In genomic region chr5:17365756-17366155, GRCh38 we compare ENCODE assay signal across 2 cellular contexts.
TF ChIP-seq lines count a peak whose summit lies in the region.

No MANE protein-coding gene starts in this region.

TF ChIP-seq in A549, 52 proteins besides CTCF, POLR2A, EP300 and RAD21 (continued from another document):
- TF ChIP-seq MYC (IDR thresholded peaks at IDR 0.05; ENCODE audit: borderline replicate concordance, low read length) = no peak
- TF ChIP-seq, protein P1, sequence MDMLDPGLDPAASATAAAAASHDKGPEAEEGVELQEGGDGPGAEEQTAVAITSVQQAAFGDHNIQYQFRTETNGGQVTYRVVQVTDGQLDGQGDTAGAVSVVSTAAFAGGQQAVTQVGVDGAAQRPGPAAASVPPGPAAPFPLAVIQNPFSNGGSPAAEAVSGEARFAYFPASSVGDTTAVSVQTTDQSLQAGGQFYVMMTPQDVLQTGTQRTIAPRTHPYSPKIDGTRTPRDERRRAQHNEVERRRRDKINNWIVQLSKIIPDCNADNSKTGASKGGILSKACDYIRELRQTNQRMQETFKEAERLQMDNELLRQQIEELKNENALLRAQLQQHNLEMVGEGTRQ (IDR thresholded peaks at IDR 0.05) = no peak
- TF ChIP-seq RFX5 (IDR thresholded peaks at IDR 0.05) = no peak

TF ChIP-seq in HCT116, 20 proteins besides CTCF, POLR2A, EP300 and RAD21 (continued from another document):
- TF ChIP-seq YY1 (IDR thresholded peaks at IDR 0.05; ENCODE audit: extremely low read depth, insufficient replicate concordance, low read depth, low read length) (no peak), MAX (IDR thresholded peaks at IDR 0.05) (no peak)
